Comparison of ENCODE assay signal across 1 cellular context in the genomic region with DNA sequence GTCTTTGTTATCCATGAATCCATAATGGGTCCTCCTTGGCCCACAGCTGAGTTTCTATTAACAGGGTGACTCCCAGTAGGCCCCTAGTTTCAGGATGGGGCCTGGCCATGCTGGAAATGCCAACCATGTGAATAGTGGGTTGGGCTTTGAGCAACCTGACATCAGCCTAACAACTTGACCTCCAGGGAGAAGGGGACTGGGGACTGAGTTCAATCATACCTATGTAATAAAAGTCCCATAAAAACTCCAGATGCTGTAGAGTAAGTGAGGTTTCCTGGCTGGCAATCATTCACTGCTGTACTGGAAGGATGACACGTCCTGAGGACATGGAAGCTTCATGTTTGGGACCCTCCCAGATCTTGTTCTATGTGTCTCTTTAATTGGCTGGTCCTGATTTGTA.
TF ChIP-seq lines count a peak whose summit lies in the region.

No MANE protein-coding gene starts in this region.

TF ChIP-seq in HepG2, 621 proteins besides CTCF, POLR2A, EP300 and RAD21 (continued from another document):
- TF ChIP-seq, protein P1, sequence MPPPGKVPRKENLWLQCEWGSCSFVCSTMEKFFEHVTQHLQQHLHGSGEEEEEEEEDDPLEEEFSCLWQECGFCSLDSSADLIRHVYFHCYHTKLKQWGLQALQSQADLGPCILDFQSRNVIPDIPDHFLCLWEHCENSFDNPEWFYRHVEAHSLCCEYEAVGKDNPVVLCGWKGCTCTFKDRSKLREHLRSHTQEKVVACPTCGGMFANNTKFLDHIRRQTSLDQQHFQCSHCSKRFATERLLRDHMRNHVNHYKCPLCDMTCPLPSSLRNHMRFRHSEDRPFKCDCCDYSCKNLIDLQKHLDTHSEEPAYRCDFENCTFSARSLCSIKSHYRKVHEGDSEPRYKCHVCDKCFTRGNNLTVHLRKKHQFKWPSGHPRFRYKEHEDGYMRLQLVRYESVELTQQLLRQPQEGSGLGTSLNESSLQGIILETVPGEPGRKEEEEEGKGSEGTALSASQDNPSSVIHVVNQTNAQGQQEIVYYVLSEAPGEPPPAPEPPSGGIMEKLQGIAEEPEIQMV (CRISPR knock-in tag; IDR thresholded peaks at IDR 0.05; ENCODE audit: low read depth), result no peak
- TF ChIP-seq, protein P2, sequence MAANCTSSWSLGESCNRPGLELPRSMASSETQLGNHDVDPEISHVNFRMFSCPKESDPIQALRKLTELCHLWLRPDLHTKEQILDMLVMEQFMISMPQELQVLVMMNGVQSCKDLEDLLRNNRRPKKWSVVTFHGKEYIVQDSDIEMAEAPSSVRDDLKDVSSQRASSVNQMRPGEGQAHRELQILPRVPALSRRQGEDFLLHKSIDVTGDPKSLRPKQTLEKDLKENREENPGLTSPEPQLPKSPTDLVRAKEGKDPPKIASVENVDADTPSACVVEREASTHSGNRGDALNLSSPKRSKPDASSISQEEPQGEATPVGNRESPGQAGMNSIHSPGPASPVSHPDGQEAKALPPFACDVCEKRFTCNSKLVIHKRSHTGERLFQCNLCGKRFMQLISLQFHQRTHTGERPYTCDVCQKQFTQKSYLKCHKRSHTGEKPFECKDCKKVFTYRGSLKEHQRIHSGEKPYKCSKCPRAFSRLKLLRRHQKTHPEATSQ (CRISPR knock-in tag; IDR thresholded peaks at IDR 0.05; ENCODE audit: borderline replicate concordance), result peak; percentile 30; the same call in 1 of the 2 replicates
